In genomic region chr5:110651507-110651906, GRCh38 we compare ENCODE assay signal across 29 cellular contexts.
DNase-seq lines count a peak whose midpoint lies in the region; ATAC-seq, FAIRE-seq and TF ChIP-seq lines count a peak whose summit lies in the region.
"Had no signal": no experiment of that assay in that cellular context is flagged by ENCODE, and none has a peak within 500 bp of the region (broad histone marks: within the 10 kb centered on the region; RNA-seq: fewer than 3 reads in every experiment).

No MANE protein-coding gene starts in this region.

- H3K4me1 ChIP-seq in astrocyte (ENCODE audit: insufficient read depth, low read length) (peaks cover 10% of the 10 kb centered on the region), skeletal muscle satellite cell (ENCODE audit: control insufficient read depth, insufficient read depth, low read length) (peaks cover 19% of the 10 kb centered on the region), foreskin keratinocyte (no peaks in the 10 kb centered on the region)
- H3K4me1 ChIP-seq: esophagus squamous epithelium, right atrium auricular region, transverse colon had no signal

- H3K27ac ChIP-seq in astrocyte (ENCODE audit: low read depth, low read length): peak overlapping the region; percentile 48
- no peak overlapping the region for H3K27ac ChIP-seq in foreskin keratinocyte
- H3K27ac ChIP-seq: esophagus squamous epithelium, right atrium auricular region, transverse colon had no signal

- peak; percentile 76 for FAIRE-seq in astrocyte (lab: Jason Lieb, UNC)
- FAIRE-seq: D721Med, endometrium, H54 had no signal

- H3K36me3 ChIP-seq in astrocyte (ENCODE audit: insufficient read depth, low read length): no peaks in the 10 kb centered on the region
- no peaks in the 10 kb centered on the region for H3K36me3 ChIP-seq in skeletal muscle satellite cell (ENCODE audit: insufficient read depth, low read length)
- H3K36me3 ChIP-seq: esophagus squamous epithelium, right atrium auricular region, transverse colon had no signal

- peak overlapping the region; percentile 58 for H3K27ac Mint-ChIP-seq in astrocyte (ENCODE audit: unreplicated experiment)
- no peak overlapping the region for H3K27ac Mint-ChIP-seq in activated CD4-positive, alpha-beta T cell treated with anti-CD3 and anti-CD28 coated beads for 36 hours
- H3K27ac Mint-ChIP-seq: activated B cell treated with CpG ODN at 0.5 μM for 24 hours; activated T-helper 1 cell treated with anti-CD3 and anti-CD28 coated beads, Interleukin-12 subunit alpha, Interleukin-12 subunit beta, Interleukin-2, Interleukin-4 antibody, amounts not matched to agents 30 ng/mL and 10 ng/mL and 1 ng/mL, durations not matched to agents 14 hours and 24 hours and 36 hours; CD4-positive, CD25-positive, alpha-beta regulatory T cell; IgD-negative memory B cell; natural killer cell had no signal

- H3K36me3 Mint-ChIP-seq in astrocyte (ENCODE audit: low read depth, unreplicated experiment): no peaks in the 10 kb centered on the region
- H3K36me3 Mint-ChIP-seq in activated CD4-positive, alpha-beta T cell treated with anti-CD3 and anti-CD28 coated beads for 36 hours (ENCODE audit: low read depth): no peaks in the 10 kb centered on the region
- H3K36me3 Mint-ChIP-seq: CD4-positive, CD25-positive, alpha-beta regulatory T cell; IgD-negative memory B cell; natural killer cell had no signal

- H2AFZ ChIP-seq in astrocyte (ENCODE audit: low read depth, low read length): peak overlapping the region; percentile 50

- ATAC-seq in foreskin keratinocyte: no peak
- no peak for ATAC-seq in activated CD4-positive, alpha-beta T cell treated with anti-CD3 and anti-CD28 coated beads for 36 hours
- ATAC-seq: natural killer cell had no signal

- WGBS in lower leg skin, 2 donors: 53 to 69% methylated on average over 3 of the region's 3 CpGs

- no peaks in the 10 kb centered on the region for H3K9me3 Mint-ChIP-seq in astrocyte (ENCODE audit: unreplicated experiment)
- no peaks in the 10 kb centered on the region for H3K9me3 Mint-ChIP-seq in activated CD4-positive, alpha-beta T cell treated with anti-CD3 and anti-CD28 coated beads for 36 hours (ENCODE audit: low read depth)
- H3K9me3 Mint-ChIP-seq: activated B cell treated with CpG ODN at 0.5 μM for 24 hours; activated T-helper 1 cell treated with anti-CD3 and anti-CD28 coated beads, Interleukin-12 subunit alpha, Interleukin-12 subunit beta, Interleukin-2, Interleukin-4 antibody, amounts not matched to agents 30 ng/mL and 10 ng/mL and 1 ng/mL, durations not matched to agents 14 hours and 24 hours and 36 hours; IgD-negative memory B cell had no signal

- POLR2A ChIA-PET in activated CD4-positive, alpha-beta T cell treated with anti-CD3 and anti-CD28 coated beads for 36 hours (lab: Charles Lee): no interaction called here

- no peaks in the 10 kb centered on the region for H3K27me3 Mint-ChIP-seq in astrocyte (ENCODE audit: low read depth, unreplicated experiment)
- H3K27me3 Mint-ChIP-seq in activated CD4-positive, alpha-beta T cell treated with anti-CD3 and anti-CD28 coated beads for 36 hours: peaks cover 4% of the 10 kb centered on the region
- H3K27me3 Mint-ChIP-seq: activated B cell treated with CpG ODN at 0.5 μM for 24 hours; CD4-positive, CD25-positive, alpha-beta regulatory T cell; IgD-negative memory B cell had no signal

- no peaks in the 10 kb centered on the region for H4K20me1 ChIP-seq in astrocyte (ENCODE audit: insufficient read depth, low read length)

- H3K4me3 ChIP-seq in astrocyte (ENCODE audit: insufficient read depth, low read depth, low read length) (no peak overlapping the region), fibroblast of villous mesenchyme (ENCODE audit: low read depth, low read length) (no peak overlapping the region), skeletal muscle satellite cell (ENCODE audit: low read length) (no peak overlapping the region), lower leg skin (ENCODE audit: low read depth, poor library complexity, severe bottlenecking) (no peak overlapping the region)
- H3K4me3 ChIP-seq: esophagus squamous epithelium, right atrium auricular region, transverse colon had no signal

- intact Hi-C loops in activated CD4-positive, alpha-beta T cell treated with anti-CD3 and anti-CD28 coated beads for 36 hours (cut with DNase I, micrococcal nuclease): no loop called here
- intact Hi-C loops in lower leg skin (cut with DNase I; ENCODE audit: low total_unique reads): no loop called here

- CTCF ChIA-PET in activated CD4-positive, alpha-beta T cell treated with anti-CD3 and anti-CD28 coated beads for 36 hours (lab: Charles Lee): no interaction called here

- no peaks in the 10 kb centered on the region for H3K9me3 ChIP-seq in astrocyte (ENCODE audit: insufficient read depth, low read depth, low read length)
- no peaks in the 10 kb centered on the region for H3K9me3 ChIP-seq in skeletal muscle satellite cell (replicated peaks; ENCODE audit: low read length)
- H3K9me3 ChIP-seq: esophagus squamous epithelium, right atrium auricular region, transverse colon had no signal

- H3K4me3 Mint-ChIP-seq in astrocyte (ENCODE audit: unreplicated experiment): no peak overlapping the region
- no peak overlapping the region for H3K4me3 Mint-ChIP-seq in activated CD4-positive, alpha-beta T cell treated with anti-CD3 and anti-CD28 coated beads for 36 hours
- H3K4me3 Mint-ChIP-seq: activated B cell treated with CpG ODN at 0.5 μM for 24 hours; activated T-helper 1 cell treated with anti-CD3 and anti-CD28 coated beads, Interleukin-12 subunit alpha, Interleukin-12 subunit beta, Interleukin-2, Interleukin-4 antibody, amounts not matched to agents 30 ng/mL and 10 ng/mL and 1 ng/mL, durations not matched to agents 14 hours and 24 hours and 36 hours; CD4-positive, CD25-positive, alpha-beta regulatory T cell; IgD-negative memory B cell; natural killer cell had no signal

- DNase-seq in GM04503 (ENCODE audit: low read depth) (peak; percentile 21), astrocyte (ENCODE audit: low read depth) (peak; percentile 32), fibroblast of villous mesenchyme (ENCODE audit: low read depth) (peak; percentile 19), foreskin keratinocyte (no peak), lower leg skin (ENCODE audit: low spot score in 2 of 2) (no peak)
- DNase-seq in activated CD4-positive, alpha-beta T cell treated with anti-CD3 and anti-CD28 coated beads for 36 hours: no peak
- DNase-seq: activated B cell treated with CpG ODN at 0.5 μM for 24 hours; activated CD4-positive, alpha-beta T cell treated with anti-CD3 and anti-CD28 coated beads, Interleukin-2, amount 50 U/mL, for 48 hours; activated naive CD4-positive, alpha-beta T cell treated with anti-CD3 and anti-CD28 coated beads, Interleukin-2, amount 50 U/mL, for 16 hours; CD4-positive, CD25-positive, alpha-beta regulatory T cell; central memory CD4-positive, alpha-beta T cell; dermis blood vessel endothelial cell; esophagus squamous epithelium; glutamatergic neuron; islet precursor cell; midbrain; natural killer cell; NCI-H1105; NCI-H1930; NCI-H526; stimulated activated CD4-positive, alpha-beta T cell treated with anti-CD3 and anti-CD28 coated beads, Interleukin-2, amount 100 ng/mL, for 48 hours; transverse colon had no signal

- H3K9ac ChIP-seq in astrocyte (ENCODE audit: low read length): no peak overlapping the region
- H3K9ac ChIP-seq in skeletal muscle satellite cell (ENCODE audit: low read depth, low read length): no peak overlapping the region

- H3K79me2 ChIP-seq in astrocyte (ENCODE audit: insufficient read depth, low read length): no peaks in the 10 kb centered on the region

- H3K4me1 Mint-ChIP-seq in astrocyte (ENCODE audit: low read depth, unreplicated experiment): peaks cover 11% of the 10 kb centered on the region
- H3K4me1 Mint-ChIP-seq in activated CD4-positive, alpha-beta T cell treated with anti-CD3 and anti-CD28 coated beads for 36 hours: no peaks in the 10 kb centered on the region
- H3K4me1 Mint-ChIP-seq: activated B cell treated with CpG ODN at 0.5 μM for 24 hours; CD4-positive, CD25-positive, alpha-beta regulatory T cell; IgD-negative memory B cell; natural killer cell had no signal

- H3K27me3 ChIP-seq in astrocyte (ENCODE audit: insufficient read depth, low read length) (no peaks in the 10 kb centered on the region), skeletal muscle satellite cell (ENCODE audit: control insufficient read depth, insufficient read depth, low read length) (no peaks in the 10 kb centered on the region), foreskin keratinocyte (no peaks in the 10 kb centered on the region)
- H3K27me3 ChIP-seq: esophagus squamous epithelium, right atrium auricular region, transverse colon had no signal

- no peak for TF ChIP-seq POLR2A in lower leg skin (IDR thresholded peaks at IDR 0.05)

- TF ChIP-seq CTCF in astrocyte (IDR thresholded peaks at IDR 0.05; ENCODE audit: insufficient read depth, low read depth, low read length): no peak
- no peak for TF ChIP-seq CTCF in fibroblast of villous mesenchyme (IDR thresholded peaks at IDR 0.05; ENCODE audit: insufficient read depth, low read depth, low read length)
- TF ChIP-seq CTCF in foreskin keratinocyte (conservative IDR thresholded peaks at IDR 0.05): no peak
- TF ChIP-seq CTCF in lower leg skin (IDR thresholded peaks at IDR 0.05): no peak

- peak overlapping the region; percentile 49 for H3K4me2 ChIP-seq in astrocyte (ENCODE audit: low read length)
- H3K4me2 ChIP-seq in skeletal muscle satellite cell (ENCODE audit: low read length): peak overlapping the region; percentile 39

Comparison
In these comparisons a context has a peak if more than half of its experiments do, and no peak if none do; other contexts are left out.
1. DNase-seq: peak in GM04503 (single experiment), astrocyte (single experiment) and fibroblast of villous mesenchyme (single experiment); none in foreskin keratinocyte (0 of 2), activated CD4-positive, alpha-beta T cell treated with anti-CD3 and anti-CD28 coated beads for 36 hours (single experiment) and lower leg skin (0 of 2).